ENCODE assay signal across 30 cellular contexts in genomic region chr3:89619263-89619662, GRCh38.
"Had no signal": no experiment of that assay in that cellular context is flagged by ENCODE, and none has a peak within 500 bp of the region (broad histone marks: within the 10 kb centered on the region; RNA-seq: fewer than 3 reads in every experiment).

No MANE protein-coding gene starts in this region.

- H3K9me3 ChIP-seq: adrenal gland, ascending aorta, body of pancreas, breast epithelium had no signal

- H3K36me3 ChIP-seq: adrenal gland, ascending aorta, brain microvascular endothelial cell, breast epithelium, cardiac muscle cell had no signal

- H3K4me3 ChIP-seq: adrenal gland, ascending aorta, body of pancreas, breast epithelium, cardiac muscle cell had no signal

- H3K27me3 ChIP-seq: adrenal gland, ascending aorta, body of pancreas, brain microvascular endothelial cell, breast epithelium, cardiac muscle cell had no signal

- H3K27ac ChIP-seq: adrenal gland, ascending aorta, body of pancreas, brain microvascular endothelial cell, breast epithelium, cardiac muscle cell had no signal

- DNase-seq: activated effector memory CD4-positive, alpha-beta T cell treated with anti-CD3 and anti-CD28 coated beads, Interleukin-2, amount 50 U/mL, for 16 hours; activated effector memory CD4-positive, alpha-beta T cell treated with Interleukin-2 at 50 U/mL for 16 hours; activated gamma-delta T cell; activated gamma-delta T cell treated with Interleukin-2 at 50 U/mL for 16 hours; activated naive CD4-positive, alpha-beta T cell; activated naive CD4-positive, alpha-beta T cell treated with anti-CD3 and anti-CD28 coated beads for 36 hours; activated naive CD4-positive, alpha-beta T cell treated with anti-CD3 and anti-CD28 coated beads, Interleukin-2, amount 10 ng/mL, durations not matched to agents 7 days and 5 days; activated naive CD4-positive, alpha-beta T cell treated with anti-CD3 and anti-CD28 coated beads, Interleukin-2, amount 50 U/mL, for 16 hours; activated naive CD4-positive, alpha-beta T cell treated with Interleukin-2 at 50 U/mL for 16 hours; activated naive CD8-positive, alpha-beta T cell treated with anti-CD3 and anti-CD28 coated beads for 36 hours; activated naive CD8-positive, alpha-beta T cell treated with anti-CD3 and anti-CD28 coated beads, Interleukin-2, amount 10 ng/mL, durations not matched to agents 7 days and 5 days; activated naive CD8-positive, alpha-beta T cell treated with anti-CD3 and anti-CD28 coated beads, Interleukin-2, amount 50 U/mL, for 24 hours; activated T-cell treated with anti-CD3 and anti-CD28 coated beads, Interleukin-2, amount 50 U/mL, for 1 hour; activated T-cell treated with anti-CD3 and anti-CD28 coated beads, Interleukin-2, amount 50 U/mL, for 24 hours; activated T-cell treated with anti-CD3 and anti-CD28 coated beads, Interleukin-2, amount 50 U/mL, for 4 hours; activated T-cell treated with anti-CD3 and anti-CD28 coated beads, Interleukin-2, amount 50 U/mL, for 48 hours; activated T-cell treated with anti-CD3 and anti-CD28 coated beads, Interleukin-2, amount 50 U/mL, for 72 hours; adrenal gland; amniotic stem cell; amygdala; anterior cingulate cortex; aorta; body of pancreas; brain microvascular endothelial cell; caudate nucleus; central memory CD4-positive, alpha-beta T cell; cerebellar nuclear complex had no signal
